24 cellular contexts compared by ENCODE assay signal in genomic region chr4:88043586-88044340, GRCh38.
"Had no signal": no experiment of that assay in that cellular context is flagged by ENCODE, and none has a peak within 500 bp of the region (broad histone marks: within the 10 kb centered on the region; RNA-seq: fewer than 3 reads in every experiment).

No MANE protein-coding gene starts in this region.

- DNase-seq: activated CD4-positive, alpha-beta memory T cell treated with anti-CD3 and anti-CD28 coated beads, Interleukin-2, amount 10 ng/mL, durations not matched to agents 7 days and 5 days; activated CD4-positive, alpha-beta T cell treated with anti-CD3 and anti-CD28 coated beads for 1 hour; activated CD4-positive, alpha-beta T cell treated with anti-CD3 and anti-CD28 coated beads, Interleukin-2, amount 10 ng/mL, durations not matched to agents 7 days and 5 days; activated naive CD8-positive, alpha-beta T cell treated with anti-CD3 and anti-CD28 coated beads, Interleukin-2, amount 50 U/mL, for 24 hours; activated T-cell treated with anti-CD3 and anti-CD28 coated beads, Interleukin-2, amount 50 U/mL, for 48 hours; effector CD8-positive, alpha-beta T cell; islet precursor cell; left cardiac atrium; mammary epithelial cell; naive B cell; nephron progenitor cell; ovary; retina; small intestine; stimulated activated CD4-positive, alpha-beta T cell treated with anti-CD3 and anti-CD28 coated beads, Interleukin-4, amount 100 ng/mL, for 4 hours; stimulated activated CD8-positive, alpha-beta memory T cell treated with anti-CD3 and anti-CD28 coated beads, Interleukin-4, amount 100 ng/mL, for 48 hours; stimulated activated naive CD8-positive, alpha-beta T cell treated with anti-CD3 and anti-CD28 coated beads, Interleukin-15, amount 100 ng/mL, for 72 hours; substantia nigra; T-helper 17 cell; T1000; uterus had no signal

- ATAC-seq: activated naive CD8-positive, alpha-beta T cell treated with anti-CD3 and anti-CD28 coated beads, Interleukin-2, amount 50 U/mL, for 24 hours; gastroesophageal sphincter; sciatic nerve; stimulated activated memory B cell treated with anti-CD40 and anti-IgM and Interleukin-4, amounts not matched to agents 10 μg/mL and 1 μg/mL and 100 μg/mL, for 72 hours; stimulated activated naive CD8-positive, alpha-beta T cell treated with anti-CD3 and anti-CD28 coated beads, Interleukin-15, amount 100 ng/mL, for 72 hours; T-helper 17 cell had no signal
